Comparison of ENCODE assay signal across 1 cellular context in the genomic region with DNA sequence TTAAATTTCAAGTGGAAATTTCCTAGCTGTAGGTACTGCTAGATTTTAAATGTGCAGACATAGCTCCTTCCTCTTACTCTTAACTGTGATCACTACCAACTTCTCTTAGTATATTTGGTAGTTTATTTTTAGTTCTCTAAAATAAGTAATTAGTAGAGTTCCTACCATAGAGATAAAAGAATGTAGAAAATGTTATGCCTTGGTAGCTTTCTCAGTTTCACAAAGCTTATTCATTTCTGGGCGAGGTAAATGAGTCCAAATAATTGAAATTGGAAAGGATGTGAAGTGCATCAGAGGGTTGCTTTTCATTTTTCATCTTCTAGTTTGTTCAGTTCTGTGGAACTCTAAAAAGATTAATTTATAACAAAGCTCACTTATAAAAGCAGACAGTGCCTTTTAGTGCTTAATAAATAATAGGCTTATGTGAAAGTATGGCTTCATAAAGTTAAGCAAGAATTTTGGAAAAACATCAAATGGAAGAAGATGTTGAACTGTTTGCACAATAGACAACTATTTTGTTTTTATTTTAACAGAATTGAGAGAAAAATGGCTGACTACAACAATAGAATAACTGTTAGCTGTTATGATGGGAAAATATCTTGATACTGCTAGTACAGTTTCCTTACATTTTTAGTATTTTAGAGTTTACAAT.
TF ChIP-seq lines count a peak whose summit lies in the region.

No MANE protein-coding gene starts in this region.

TF ChIP-seq in GM12878, 131 proteins besides CTCF, POLR2A, EP300 and RAD21 (continued from another document):
- TF ChIP-seq CEBPB (IDR thresholded peaks at IDR 0.05; ENCODE audit: borderline replicate concordance in 1 of 2, low read depth in 2 of 2, low read length in 2 of 2) (no peak), NFXL1 (IDR thresholded peaks at IDR 0.05; ENCODE audit: borderline replicate concordance) (no peak), NBN (IDR thresholded peaks at IDR 0.05) (no peak), NFIC (IDR thresholded peaks at IDR 0.05; ENCODE audit: low read depth, low read length) (peak; percentile 87), CHD2 (IDR thresholded peaks at IDR 0.05; ENCODE audit: borderline replicate concordance, low read depth, low read length) (no peak), SRF (IDR thresholded peaks at IDR 0.05; ENCODE audit: low read depth in 2 of 2, low read length in 2 of 2) (no peak), ZNF207 (IDR thresholded peaks at IDR 0.05; ENCODE audit: borderline replicate concordance) (no peak), POU2F2 (IDR thresholded peaks at IDR 0.05; ENCODE audit: borderline replicate concordance, low read depth, low read length) (no peak), PAX8 (IDR thresholded peaks at IDR 0.05) (no peak), HDGF (IDR thresholded peaks at IDR 0.05) (no peak), IKZF1 (conservative IDR thresholded peaks at IDR 0.05) (no peak), BACH1 (IDR thresholded peaks at IDR 0.05; ENCODE audit: borderline replicate concordance) (no peak), JUNB (IDR thresholded peaks at IDR 0.05) (peak; percentile 74), WRNIP1 (IDR thresholded peaks at IDR 0.05; ENCODE audit: borderline replicate concordance, low read depth, low read length) (no peak), DPF2 (IDR thresholded peaks at IDR 0.05) (no peak), ZSCAN29 (IDR thresholded peaks at IDR 0.05) (no peak), MTA2 (IDR thresholded peaks at IDR 0.05; ENCODE audit: low read depth) (peak; percentile 51; the same call in 1 of the 2 replicates), EED (IDR thresholded peaks at IDR 0.05; ENCODE audit: low read depth) (no peak), HCFC1 (IDR thresholded peaks at IDR 0.05; ENCODE audit: low read length) (no peak), ESRRA (IDR thresholded peaks at IDR 0.05; ENCODE audit: low read length) (no peak), ASH2L (IDR thresholded peaks at IDR 0.05; ENCODE audit: borderline replicate concordance, low read depth) (no peak), CHD4 (IDR thresholded peaks at IDR 0.05) (no peak), NFYA (IDR thresholded peaks at IDR 0.05; ENCODE audit: borderline replicate concordance, low read depth, low read length) (no peak), SREBF1 (IDR thresholded peaks at IDR 0.05; ENCODE audit: low read length) (no peak), NRF1 (conservative IDR thresholded peaks at IDR 0.05; ENCODE audit: low read depth, low read length) (no peak), ZNF217 (IDR thresholded peaks at IDR 0.05) (no peak; the same call in 1 of the 2 replicates), RB1 (IDR thresholded peaks at IDR 0.05; ENCODE audit: borderline replicate concordance) (no peak), BMI1 (IDR thresholded peaks at IDR 0.05; ENCODE audit: borderline replicate concordance) (no peak), MYB (IDR thresholded peaks at IDR 0.05; ENCODE audit: borderline replicate concordance, low read depth, low read length) (no peak), ATF7 (IDR thresholded peaks at IDR 0.05; ENCODE audit: low read depth) (no peak), ZBED1 (IDR thresholded peaks at IDR 0.05; ENCODE audit: borderline replicate concordance) (no peak), IRF4 (IDR thresholded peaks at IDR 0.05; ENCODE audit: low read depth, low read length) (no peak), HDAC6 (IDR thresholded peaks at IDR 0.05; ENCODE audit: unreplicated experiment) (no peak), BRCA1 (IDR thresholded peaks at IDR 0.05; ENCODE audit: low read depth, low read length) (no peak), NR2F1 (conservative IDR thresholded peaks at IDR 0.05) (no peak), PAX5 (IDR thresholded peaks at IDR 0.05; ENCODE audit: borderline replicate concordance, low read depth, low read length) (no peak), RBBP5 (conservative IDR thresholded peaks at IDR 0.05) (no peak), TAF1 (IDR thresholded peaks at IDR 0.05; ENCODE audit: borderline replicate concordance, low read depth, low read length) (no peak), CBX5 (IDR thresholded peaks at IDR 0.05; ENCODE audit: low read depth) (no peak), NR2C1 (IDR thresholded peaks at IDR 0.05) (no peak), MEF2B (IDR thresholded peaks at IDR 0.05; ENCODE audit: partially characterized antibody, poor library complexity, severe bottlenecking) (peak; percentile 21)
- TF ChIP-seq, protein P1, sequence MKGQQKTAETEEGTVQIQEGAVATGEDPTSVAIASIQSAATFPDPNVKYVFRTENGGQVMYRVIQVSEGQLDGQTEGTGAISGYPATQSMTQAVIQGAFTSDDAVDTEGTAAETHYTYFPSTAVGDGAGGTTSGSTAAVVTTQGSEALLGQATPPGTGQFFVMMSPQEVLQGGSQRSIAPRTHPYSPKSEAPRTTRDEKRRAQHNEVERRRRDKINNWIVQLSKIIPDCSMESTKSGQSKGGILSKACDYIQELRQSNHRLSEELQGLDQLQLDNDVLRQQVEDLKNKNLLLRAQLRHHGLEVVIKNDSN (IDR thresholded peaks at IDR 0.05; ENCODE audit: borderline replicate concordance, extremely low read length, insufficient read depth, low read depth, low read length): no peak
- TF ChIP-seq, protein P2, sequence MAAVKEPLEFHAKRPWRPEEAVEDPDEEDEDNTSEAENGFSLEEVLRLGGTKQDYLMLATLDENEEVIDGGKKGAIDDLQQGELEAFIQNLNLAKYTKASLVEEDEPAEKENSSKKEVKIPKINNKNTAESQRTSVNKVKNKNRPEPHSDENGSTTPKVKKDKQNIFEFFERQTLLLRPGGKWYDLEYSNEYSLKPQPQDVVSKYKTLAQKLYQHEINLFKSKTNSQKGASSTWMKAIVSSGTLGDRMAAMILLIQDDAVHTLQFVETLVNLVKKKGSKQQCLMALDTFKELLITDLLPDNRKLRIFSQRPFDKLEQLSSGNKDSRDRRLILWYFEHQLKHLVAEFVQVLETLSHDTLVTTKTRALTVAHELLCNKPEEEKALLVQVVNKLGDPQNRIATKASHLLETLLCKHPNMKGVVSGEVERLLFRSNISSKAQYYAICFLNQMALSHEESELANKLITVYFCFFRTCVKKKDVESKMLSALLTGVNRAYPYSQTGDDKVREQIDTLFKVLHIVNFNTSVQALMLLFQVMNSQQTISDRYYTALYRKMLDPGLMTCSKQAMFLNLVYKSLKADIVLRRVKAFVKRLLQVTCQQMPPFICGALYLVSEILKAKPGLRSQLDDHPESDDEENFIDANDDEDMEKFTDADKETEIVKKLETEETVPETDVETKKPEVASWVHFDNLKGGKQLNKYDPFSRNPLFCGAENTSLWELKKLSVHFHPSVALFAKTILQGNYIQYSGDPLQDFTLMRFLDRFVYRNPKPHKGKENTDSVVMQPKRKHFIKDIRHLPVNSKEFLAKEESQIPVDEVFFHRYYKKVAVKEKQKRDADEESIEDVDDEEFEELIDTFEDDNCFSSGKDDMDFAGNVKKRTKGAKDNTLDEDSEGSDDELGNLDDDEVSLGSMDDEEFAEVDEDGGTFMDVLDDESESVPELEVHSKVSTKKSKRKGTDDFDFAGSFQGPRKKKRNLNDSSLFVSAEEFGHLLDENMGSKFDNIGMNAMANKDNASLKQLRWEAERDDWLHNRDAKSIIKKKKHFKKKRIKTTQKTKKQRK (IDR thresholded peaks at IDR 0.05; ENCODE audit: low read depth, low read length): no peak
- TF ChIP-seq, protein P3, sequence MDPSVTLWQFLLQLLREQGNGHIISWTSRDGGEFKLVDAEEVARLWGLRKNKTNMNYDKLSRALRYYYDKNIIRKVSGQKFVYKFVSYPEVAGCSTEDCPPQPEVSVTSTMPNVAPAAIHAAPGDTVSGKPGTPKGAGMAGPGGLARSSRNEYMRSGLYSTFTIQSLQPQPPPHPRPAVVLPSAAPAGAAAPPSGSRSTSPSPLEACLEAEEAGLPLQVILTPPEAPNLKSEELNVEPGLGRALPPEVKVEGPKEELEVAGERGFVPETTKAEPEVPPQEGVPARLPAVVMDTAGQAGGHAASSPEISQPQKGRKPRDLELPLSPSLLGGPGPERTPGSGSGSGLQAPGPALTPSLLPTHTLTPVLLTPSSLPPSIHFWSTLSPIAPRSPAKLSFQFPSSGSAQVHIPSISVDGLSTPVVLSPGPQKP (IDR thresholded peaks at IDR 0.05; ENCODE audit: low read depth, low read length): no peak
- TF ChIP-seq, protein P4, sequence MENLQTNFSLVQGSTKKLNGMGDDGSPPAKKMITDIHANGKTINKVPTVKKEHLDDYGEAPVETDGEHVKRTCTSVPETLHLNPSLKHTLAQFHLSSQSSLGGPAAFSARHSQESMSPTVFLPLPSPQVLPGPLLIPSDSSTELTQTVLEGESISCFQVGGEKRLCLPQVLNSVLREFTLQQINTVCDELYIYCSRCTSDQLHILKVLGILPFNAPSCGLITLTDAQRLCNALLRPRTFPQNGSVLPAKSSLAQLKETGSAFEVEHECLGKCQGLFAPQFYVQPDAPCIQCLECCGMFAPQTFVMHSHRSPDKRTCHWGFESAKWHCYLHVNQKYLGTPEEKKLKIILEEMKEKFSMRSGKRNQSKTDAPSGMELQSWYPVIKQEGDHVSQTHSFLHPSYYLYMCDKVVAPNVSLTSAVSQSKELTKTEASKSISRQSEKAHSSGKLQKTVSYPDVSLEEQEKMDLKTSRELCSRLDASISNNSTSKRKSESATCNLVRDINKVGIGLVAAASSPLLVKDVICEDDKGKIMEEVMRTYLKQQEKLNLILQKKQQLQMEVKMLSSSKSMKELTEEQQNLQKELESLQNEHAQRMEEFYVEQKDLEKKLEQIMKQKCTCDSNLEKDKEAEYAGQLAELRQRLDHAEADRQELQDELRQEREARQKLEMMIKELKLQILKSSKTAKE (IDR thresholded peaks at IDR 0.05; ENCODE audit: low read depth, poor library complexity, severe bottlenecking): no peak
- TF ChIP-seq, protein P5, sequence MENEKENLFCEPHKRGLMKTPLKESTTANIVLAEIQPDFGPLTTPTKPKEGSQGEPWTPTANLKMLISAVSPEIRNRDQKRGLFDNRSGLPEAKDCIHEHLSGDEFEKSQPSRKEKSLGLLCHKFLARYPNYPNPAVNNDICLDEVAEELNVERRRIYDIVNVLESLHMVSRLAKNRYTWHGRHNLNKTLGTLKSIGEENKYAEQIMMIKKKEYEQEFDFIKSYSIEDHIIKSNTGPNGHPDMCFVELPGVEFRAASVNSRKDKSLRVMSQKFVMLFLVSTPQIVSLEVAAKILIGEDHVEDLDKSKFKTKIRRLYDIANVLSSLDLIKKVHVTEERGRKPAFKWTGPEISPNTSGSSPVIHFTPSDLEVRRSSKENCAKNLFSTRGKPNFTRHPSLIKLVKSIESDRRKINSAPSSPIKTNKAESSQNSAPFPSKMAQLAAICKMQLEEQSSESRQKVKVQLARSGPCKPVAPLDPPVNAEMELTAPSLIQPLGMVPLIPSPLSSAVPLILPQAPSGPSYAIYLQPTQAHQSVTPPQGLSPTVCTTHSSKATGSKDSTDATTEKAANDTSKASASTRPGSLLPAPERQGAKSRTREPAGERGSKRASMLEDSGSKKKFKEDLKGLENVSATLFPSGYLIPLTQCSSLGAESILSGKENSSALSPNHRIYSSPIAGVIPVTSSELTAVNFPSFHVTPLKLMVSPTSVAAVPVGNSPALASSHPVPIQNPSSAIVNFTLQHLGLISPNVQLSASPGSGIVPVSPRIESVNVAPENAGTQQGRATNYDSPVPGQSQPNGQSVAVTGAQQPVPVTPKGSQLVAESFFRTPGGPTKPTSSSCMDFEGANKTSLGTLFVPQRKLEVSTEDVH (IDR thresholded peaks at IDR 0.05; ENCODE audit: low read depth, partially characterized antibody): no peak
- TF ChIP-seq, protein P6, sequence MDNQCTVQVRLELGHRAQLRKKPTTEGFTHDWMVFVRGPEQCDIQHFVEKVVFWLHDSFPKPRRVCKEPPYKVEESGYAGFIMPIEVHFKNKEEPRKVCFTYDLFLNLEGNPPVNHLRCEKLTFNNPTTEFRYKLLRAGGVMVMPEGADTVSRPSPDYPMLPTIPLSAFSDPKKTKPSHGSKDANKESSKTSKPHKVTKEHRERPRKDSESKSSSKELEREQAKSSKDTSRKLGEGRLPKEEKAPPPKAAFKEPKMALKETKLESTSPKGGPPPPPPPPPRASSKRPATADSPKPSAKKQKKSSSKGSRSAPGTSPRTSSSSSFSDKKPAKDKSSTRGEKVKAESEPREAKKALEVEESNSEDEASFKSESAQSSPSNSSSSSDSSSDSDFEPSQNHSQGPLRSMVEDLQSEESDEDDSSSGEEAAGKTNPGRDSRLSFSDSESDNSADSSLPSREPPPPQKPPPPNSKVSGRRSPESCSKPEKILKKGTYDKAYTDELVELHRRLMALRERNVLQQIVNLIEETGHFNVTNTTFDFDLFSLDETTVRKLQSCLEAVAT (IDR thresholded peaks at IDR 0.05): no peak
- TF ChIP-seq, protein P7, sequence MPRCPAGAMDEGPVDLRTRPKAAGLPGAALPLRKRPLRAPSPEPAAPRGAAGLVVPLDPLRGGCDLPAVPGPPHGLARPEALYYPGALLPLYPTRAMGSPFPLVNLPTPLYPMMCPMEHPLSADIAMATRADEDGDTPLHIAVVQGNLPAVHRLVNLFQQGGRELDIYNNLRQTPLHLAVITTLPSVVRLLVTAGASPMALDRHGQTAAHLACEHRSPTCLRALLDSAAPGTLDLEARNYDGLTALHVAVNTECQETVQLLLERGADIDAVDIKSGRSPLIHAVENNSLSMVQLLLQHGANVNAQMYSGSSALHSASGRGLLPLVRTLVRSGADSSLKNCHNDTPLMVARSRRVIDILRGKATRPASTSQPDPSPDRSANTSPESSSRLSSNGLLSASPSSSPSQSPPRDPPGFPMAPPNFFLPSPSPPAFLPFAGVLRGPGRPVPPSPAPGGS (IDR thresholded peaks at IDR 0.05; ENCODE audit: borderline replicate concordance, insufficient read depth, low read depth, low read length, poor library complexity, severe bottlenecking): no peak
- TF ChIP-seq, protein P8, sequence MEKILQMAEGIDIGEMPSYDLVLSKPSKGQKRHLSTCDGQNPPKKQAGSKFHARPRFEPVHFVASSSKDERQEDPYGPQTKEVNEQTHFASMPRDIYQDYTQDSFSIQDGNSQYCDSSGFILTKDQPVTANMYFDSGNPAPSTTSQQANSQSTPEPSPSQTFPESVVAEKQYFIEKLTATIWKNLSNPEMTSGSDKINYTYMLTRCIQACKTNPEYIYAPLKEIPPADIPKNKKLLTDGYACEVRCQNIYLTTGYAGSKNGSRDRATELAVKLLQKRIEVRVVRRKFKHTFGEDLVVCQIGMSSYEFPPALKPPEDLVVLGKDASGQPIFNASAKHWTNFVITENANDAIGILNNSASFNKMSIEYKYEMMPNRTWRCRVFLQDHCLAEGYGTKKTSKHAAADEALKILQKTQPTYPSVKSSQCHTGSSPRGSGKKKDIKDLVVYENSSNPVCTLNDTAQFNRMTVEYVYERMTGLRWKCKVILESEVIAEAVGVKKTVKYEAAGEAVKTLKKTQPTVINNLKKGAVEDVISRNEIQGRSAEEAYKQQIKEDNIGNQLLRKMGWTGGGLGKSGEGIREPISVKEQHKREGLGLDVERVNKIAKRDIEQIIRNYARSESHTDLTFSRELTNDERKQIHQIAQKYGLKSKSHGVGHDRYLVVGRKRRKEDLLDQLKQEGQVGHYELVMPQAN (conservative IDR thresholded peaks at IDR 0.05): no peak
